11 cellular contexts compared by ENCODE assay signal in genomic region chr19:48925240-48925843, GRCh38. TPM values are rescaled to one million over a fixed set of nuclear protein-coding genes. Genes with fewer than 3 reads are reported as not detected.
DNase-seq lines count a peak whose midpoint lies in the region; ATAC-seq and TF ChIP-seq lines count a peak whose summit lies in the region.
"Had no signal": no experiment of that assay in that cellular context is flagged by ENCODE, and none has a peak within 500 bp of the region (broad histone marks: within the 10 kb centered on the region; RNA-seq: fewer than 3 reads in every experiment).

No MANE protein-coding gene starts in this region.

- H3F3A ChIP-seq in GM23338 (replicated peaks; ENCODE audit: low read depth) = no peaks in the 10 kb centered on the region

- no peaks in the 10 kb centered on the region for H3K9me3 ChIP-seq in SJSA1 (replicated peaks)

- H4K20me1 ChIP-seq in GM23338 (replicated peaks; ENCODE audit: insufficient read depth) = no peaks in the 10 kb centered on the region; the same call in 1 of the 2 replicates

- H3K27me3 Mint-ChIP-seq in GM23338 (ENCODE audit: insufficient read depth, low read depth, poor library complexity) = peaks cover 13% of the 10 kb centered on the region

- H3K4me3 ChIP-seq in GM23338 (no peak overlapping the region), SJSA1 (no peak overlapping the region), fibroblast of mammary gland (ENCODE audit: control insufficient read depth, low read depth, low read length) (no peak overlapping the region)

- H3K4me1 ChIP-seq in GM23338 (ENCODE audit: insufficient read depth) = no peaks in the 10 kb centered on the region
- H3K4me1 ChIP-seq in SJSA1 (replicated peaks) = peaks cover 26% of the 10 kb centered on the region

- H3K27me3 ChIP-seq in GM23338 (ENCODE audit: insufficient read depth) (no peaks in the 10 kb centered on the region), SJSA1 (replicated peaks) (no peaks in the 10 kb centered on the region)

- H3K27ac ChIP-seq in GM23338 (ENCODE audit: low read depth) (no peak overlapping the region), SJSA1 (peak overlapping the region; percentile 51; the same call in 1 of the 2 replicates)

- no peak for DNase-seq in GM23338 (ENCODE audit: low spot score)
- DNase-seq in SJSA1 (ENCODE audit: low read depth in 1 of 2, low spot score in 2 of 2) = peak; percentile 42 to 81
- peak; percentile 94 for DNase-seq in fibroblast of mammary gland (ENCODE audit: low read depth)
- DNase-seq in stimulated activated naive CD8-positive, alpha-beta T cell treated with anti-CD3 and anti-CD28 coated beads, Interleukin-15, Interleukin-2, amounts not matched to agents 100 U/mL and 50 U/mL, for 24 hours = no peak
- no peak for DNase-seq in C1 segment of cervical spinal cord (lab: John Stamatoyannopoulos, UW)
- no peak for DNase-seq in NCI-H2029 treated with DMSO at 0.1 percent for 48 hours (lab: John Stamatoyannopoulos, UW)
- DNase-seq: activated T-cell treated with anti-CD3 and anti-CD28 coated beads, Interleukin-2, amount 50 U/mL, for 48 hours; GOT3; head of caudate nucleus; T-helper 9 cell had no signal

- H3K36me3 Mint-ChIP-seq in GM23338 (ENCODE audit: low read depth) = peaks cover 8% of the 10 kb centered on the region; the same call in 2 of the 3 replicates

- no peaks in the 10 kb centered on the region for H3K9me3 Mint-ChIP-seq in GM23338

- H3K4me2 ChIP-seq in GM23338 = no peak overlapping the region

- TF ChIP-seq CTCF in GM23338 (conservative IDR thresholded peaks at IDR 0.05; ENCODE audit: low read depth in 2 of 2) (no peak), fibroblast of mammary gland (conservative IDR thresholded peaks at IDR 0.05; ENCODE audit: control insufficient read depth, insufficient read depth, low read depth, low read length) (no peak)

- H3K27ac Mint-ChIP-seq in GM23338 = no peak overlapping the region

- no peak for ATAC-seq in GM23338
- ATAC-seq in stimulated activated naive CD8-positive, alpha-beta T cell treated with anti-CD3 and anti-CD28 coated beads, Interleukin-15, Interleukin-2, amounts not matched to agents 100 U/mL and 50 U/mL, for 24 hours = peak; percentile 49
- ATAC-seq in HG02571 (IDR thresholded peaks at IDR 0.05; ENCODE audit: unreplicated experiment) = no peak

- no peaks in the 10 kb centered on the region for H3K9me2 ChIP-seq in GM23338 (ENCODE audit: insufficient read depth)

- H3K4me1 Mint-ChIP-seq in GM23338 = no peaks in the 10 kb centered on the region

- H3K36me3 ChIP-seq in GM23338 (ENCODE audit: insufficient read depth) (no peaks in the 10 kb centered on the region; the same call in 1 of the 2 replicates), SJSA1 (peaks cover 23% of the 10 kb centered on the region)

- H3K79me2 ChIP-seq in GM23338 (replicated peaks; ENCODE audit: insufficient read depth) = no peaks in the 10 kb centered on the region

- no peak overlapping the region for H3K4me3 Mint-ChIP-seq in GM23338

- no peak overlapping the region for H2AFZ ChIP-seq in GM23338

TF ChIP-seq in GM23338, 12 proteins besides CTCF, POLR2A, EP300 and RAD21:
- TF ChIP-seq ZNF114 (CRISPR knock-in tag; IDR thresholded peaks at IDR 0.05) (no peak), POLR2AphosphoS5 (IDR thresholded peaks at IDR 0.05; ENCODE audit: low read depth) (0 out of 2 replicates have a peak, but pooled peaks have one; percentile 1)
TF ChIP-seq in GM23338: peak in this region for 1.

RNA-seq across cellular contexts. Expression of gene DHDH, which starts 8.2 kb away (rescaled TPM):
- 0.69 and 0.78 TPM in 2 replicates for total RNA-seq in GM23338 (2014; rRNA removed; shearing (Covaris generic))
- polyA plus RNA-seq in GM23338 (2016; fragmentation: Nextera tagmentation; extraction: Ambion mirVana) = 4.7 and 8.4 TPM in 2 replicates
- total RNA-seq in SJSA1 (2014; rRNA removed; shearing (Covaris generic)) = 0.16 and 1.7 TPM in 2 replicates

RNA-seq across cellular contexts. Expression of gene NUCB1, which starts 25.2 kb away (rescaled TPM):
- total RNA-seq in GM23338 (2014; rRNA removed; shearing (Covaris generic)) = 142 and 163 TPM in 2 replicates
- 57.1 and 64.9 TPM in 2 replicates for polyA plus RNA-seq in GM23338 (2016; fragmentation: Nextera tagmentation; extraction: Ambion mirVana)
- 200 and 215 TPM in 2 replicates for total RNA-seq in SJSA1 (2014; rRNA removed; shearing (Covaris generic))

RNA-seq across cellular contexts. Expression of gene TULP2, which starts 26.8 kb away (rescaled TPM):
- total RNA-seq in GM23338 (2014; rRNA removed; shearing (Covaris generic)) = 0.12 and 0.42 TPM in 2 replicates
- polyA plus RNA-seq in GM23338 (2016; fragmentation: Nextera tagmentation; extraction: Ambion mirVana) = 1.1 and 1.9 TPM in 2 replicates
- not detected in 2 replicates for total RNA-seq in SJSA1 (2014; rRNA removed; shearing (Covaris generic))

RNA-seq across cellular contexts. Expression of gene BAX, which starts 29.3 kb away (rescaled TPM):
- 184 and 261 TPM in 2 replicates for total RNA-seq in GM23338 (2014; rRNA removed; shearing (Covaris generic))
- polyA plus RNA-seq in GM23338 (2016; fragmentation: Nextera tagmentation; extraction: Ambion mirVana) = 168 and 179 TPM in 2 replicates
- total RNA-seq in SJSA1 (2014; rRNA removed; shearing (Covaris generic)) = 57.4 and 75.1 TPM in 2 replicates

RNA-seq across cellular contexts. Expression of gene FTL, which starts 39.8 kb away (rescaled TPM):
- total RNA-seq in GM23338 (2014; rRNA removed; shearing (Covaris generic)) = 1,625 and 2,064 TPM in 2 replicates
- 5,278 and 5,436 TPM in 2 replicates for polyA plus RNA-seq in GM23338 (2016; fragmentation: Nextera tagmentation; extraction: Ambion mirVana)
- 2,837 and 3,145 TPM in 2 replicates for total RNA-seq in SJSA1 (2014; rRNA removed; shearing (Covaris generic))

Comparison
In these comparisons a context has a peak if more than half of its experiments do, and no peak if none do; other contexts are left out.
1. DNase-seq: peak in SJSA1 (2 of 2) and fibroblast of mammary gland (single experiment); none in GM23338 (single experiment), stimulated activated naive CD8-positive, alpha-beta T cell treated with anti-CD3 and anti-CD28 coated beads, Interleukin-15, Interleukin-2, amounts not matched to agents 100 U/mL and 50 U/mL, for 24 hours (single experiment), C1 segment of cervical spinal cord (0 of 14) and NCI-H2029 treated with DMSO at 0.1 percent for 48 hours (single experiment).